ENCODE assay signal across 1 cellular context in genomic region chr5:134371834-134372340, GRCh38.
TF ChIP-seq lines count a peak whose summit lies in the region.

No MANE protein-coding gene starts in this region.

TF ChIP-seq in HepG2, 621 proteins besides CTCF, POLR2A, EP300 and RAD21 (continued from another document):
- TF ChIP-seq, protein P1, sequence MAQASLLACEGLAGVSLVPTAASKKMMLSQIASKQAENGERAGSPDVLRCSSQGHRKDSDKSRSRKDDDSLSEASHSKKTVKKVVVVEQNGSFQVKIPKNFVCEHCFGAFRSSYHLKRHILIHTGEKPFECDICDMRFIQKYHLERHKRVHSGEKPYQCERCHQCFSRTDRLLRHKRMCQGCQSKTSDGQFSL (CRISPR knock-in tag; IDR thresholded peaks at IDR 0.05) = no peak
- TF ChIP-seq ZNF274 (CRISPR knock-in tag; IDR thresholded peaks at IDR 0.05) (peak; percentile 43; the same call in 1 of the 2 replicates), ZNF547 (CRISPR knock-in tag; IDR thresholded peaks at IDR 0.05) (0 out of 2 replicates have a peak, but pooled peaks have one; percentile 70), ZNF441 (CRISPR knock-in tag; IDR thresholded peaks at IDR 0.05; ENCODE audit: borderline replicate concordance) (0 out of 2 replicates have a peak, but pooled peaks have one; percentile 26), RBFOX2 (IDR thresholded peaks at IDR 0.05; ENCODE audit: low read depth, low read length) (peak; percentile 29)
- TF ChIP-seq, protein P2, sequence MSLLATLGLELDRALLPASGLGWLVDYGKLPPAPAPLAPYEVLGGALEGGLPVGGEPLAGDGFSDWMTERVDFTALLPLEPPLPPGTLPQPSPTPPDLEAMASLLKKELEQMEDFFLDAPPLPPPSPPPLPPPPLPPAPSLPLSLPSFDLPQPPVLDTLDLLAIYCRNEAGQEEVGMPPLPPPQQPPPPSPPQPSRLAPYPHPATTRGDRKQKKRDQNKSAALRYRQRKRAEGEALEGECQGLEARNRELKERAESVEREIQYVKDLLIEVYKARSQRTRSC (CRISPR knock-in tag; IDR thresholded peaks at IDR 0.05; ENCODE audit: low read depth) = no peak
